22 cellular contexts compared by ENCODE assay signal in genomic region chr11:17554487-17554886, GRCh38. TPM values are rescaled to one million over a fixed set of nuclear protein-coding genes. Genes with fewer than 3 reads are reported as not detected.
DNase-seq lines count a peak whose midpoint lies in the region; ATAC-seq, FAIRE-seq and TF ChIP-seq lines count a peak whose summit lies in the region.
"Had no signal": no experiment of that assay in that cellular context is flagged by ENCODE, and none has a peak within 500 bp of the region (broad histone marks: within the 10 kb centered on the region; RNA-seq: fewer than 3 reads in every experiment).

No MANE protein-coding gene starts in this region.

- H3K27ac ChIP-seq in K562 (ENCODE audit: extremely low read depth, low read depth, low read length): no peak overlapping the region
- H3K27ac ChIP-seq: 22Rv1, HL-60, SJSA1 had no signal

- no peak overlapping the region for H3K4me2 ChIP-seq in K562 (ENCODE audit: insufficient read depth, low read length)

- no peaks in the 10 kb centered on the region for H3K9me1 ChIP-seq in K562 (ENCODE audit: control insufficient read depth, insufficient read depth, low read length)

- H3K27me3 ChIP-seq in BE2C: no peaks in the 10 kb centered on the region
- peaks cover 2 to 37% of the 10 kb centered on the region in 2 experiments; a peak in 2 of 5 replicates for H3K27me3 ChIP-seq in K562 (ENCODE audit: control insufficient read depth in 2 of 2, insufficient read depth in 2 of 2, low read length in 2 of 2)

- FAIRE-seq in K562 (lab: Jason Lieb, UNC): no peak
- FAIRE-seq: H54, HTR-8/SVneo had no signal

- WGBS in K562 (ENCODE audit: insufficient coverage, low coverage, missing lambda C conversion rate): 3% methylated on average over 4 of the region's 4 CpGs

- TF ChIP-seq RAD21 in K562 (CRISPR knock-in tag; conservative IDR thresholded peaks at IDR 0.05 in 1 of 2, IDR thresholded peaks at IDR 0.05 in 1 of 2): no peak

- H3K9ac ChIP-seq in K562 (ENCODE audit: insufficient read depth in 1 of 2, low read depth in 2 of 2, low read length in 2 of 2): no peak overlapping the region

- H3K36me3 ChIP-seq in BE2C (no peaks in the 10 kb centered on the region), K562 (ENCODE audit: control insufficient read depth, insufficient read depth, low read length) (no peaks in the 10 kb centered on the region)
- H3K36me3 ChIP-seq: SJSA1 had no signal

- H3K4me3 ChIP-seq in BE2C (ENCODE audit: low read depth, low read length) (no peak overlapping the region), K562 (no peak overlapping the region)
- H3K4me3 ChIP-seq: SJSA1 had no signal

- TF ChIP-seq CTCF in BE2C (IDR thresholded peaks at IDR 0.05; ENCODE audit: low read depth, low read length) (peak; percentile 7; the same call in 1 of the 2 replicates), K562 (IDR thresholded peaks at IDR 0.05 in 2 of 3, conservative IDR thresholded peaks at IDR 0.05 in 1 of 3; ENCODE audit: insufficient read depth in 2 of 3, low read depth in 1 of 3, low read length in 3 of 3) (0 out of 6 replicates have a peak, but pooled peaks of 1 of the 3 experiments have one; percentile 13)

- H3K4me1 ChIP-seq in BE2C (no peaks in the 10 kb centered on the region), K562 (replicated peaks in 1 of 2; ENCODE audit: control insufficient read depth in 2 of 2, insufficient read depth in 2 of 2, low read length in 2 of 2) (no peaks in the 10 kb centered on the region; a peak in 2 of 5 replicates)
- H3K4me1 ChIP-seq: SJSA1 had no signal

- TF ChIP-seq EP300 in K562 (IDR thresholded peaks at IDR 0.05; ENCODE audit: low read length): no peak

- peaks cover 6% of the 10 kb centered on the region; the same call in 1 of the 2 replicates for H4K20me1 ChIP-seq in K562 (replicated peaks; ENCODE audit: control insufficient read depth, insufficient read depth, low read length)

- H2AFZ ChIP-seq in K562 (ENCODE audit: low read depth, low read length): no peak overlapping the region

- in situ Hi-C loops in K562 (cut with MboI): no loop called here

- peak; percentile 72 for ATAC-seq in K562
- ATAC-seq: CD8-positive, alpha-beta T cell had no signal

- no TSS peak for BruUV-seq in K562 (replicated peaks; lab: Mats Ljungman, UMichigan)

- no peak for TF ChIP-seq POLR2A in K562 (conservative IDR thresholded peaks at IDR 0.05)

- CTCF ChIA-PET in HEK293T (lab: Yijun Ruan, JAX): interaction anchor here (1.1 kb wide), 1 partner anchor 151 kb away, joined by 3 read pairs; no protein-coding TSS in a partner anchor
- CTCF ChIA-PET in K562 (lab: Yijun Ruan, JAX; ENCODE audit: low intra/inter-chr PET ratio): no interaction called here

- DNase-seq in DMS53 (lab: John Stamatoyannopoulos, UW) (peak; percentile 12), DMS53 treated with DMSO at 0.1 percent for 48 hours (lab: John Stamatoyannopoulos, UW; ENCODE audit: unreplicated experiment) (no peak), BE2C (no peak), HEK293T (ENCODE audit: extremely low spot score) (peak; percentile 43), K562 (ENCODE audit: extremely low read depth in 1 of 4, low spot score in 3 of 4) (peak in 2 of 4 experiments; percentile 34 to 42), CD1c-positive myeloid dendritic cell (ENCODE audit: extremely low spot score) (no peak), kidney tubule cell (ENCODE audit: low spot score) (no peak), NCI-H2107 treated with DMSO at 0.1 percent for 48 hours (lab: John Stamatoyannopoulos, UW; ENCODE audit: unreplicated experiment) (no peak)
- DNase-seq: CD8-positive, alpha-beta T cell; KBM-7; MV-4-11; NCI-H1436; NCI-H2029; NCI-H748 treated with DMSO at 0.1 percent for 48 hours had no signal

- no peaks in the 10 kb centered on the region for H3K79me2 ChIP-seq in K562 (ENCODE audit: control insufficient read depth, insufficient read depth, low read length)

- H3K9me3 ChIP-seq in BE2C: no peaks in the 10 kb centered on the region
- no peaks in the 10 kb centered on the region for H3K9me3 ChIP-seq in K562 (replicated peaks; ENCODE audit: control insufficient read depth, insufficient read depth, low read depth, low read length)
- H3K9me3 ChIP-seq: SJSA1 had no signal

- intact Hi-C loops in K562 (cut with micrococcal nuclease): no loop called here

- POLR2A ChIA-PET in HEK293T (lab: Yijun Ruan, JAX) (no interaction called here), K562 (lab: Yijun Ruan, JAX) (interaction anchor here (1.8 kb wide), 1 partner anchor 12 kb away, joined by 3 read pairs; no protein-coding TSS in a partner anchor)

TF ChIP-seq in HEK293T, 16 proteins besides CTCF, POLR2A, EP300 and RAD21:
- TF ChIP-seq PKNOX1 (IDR thresholded peaks at IDR 0.05) (peak; percentile 7; the same call in 1 of the 2 replicates), HDGF (IDR thresholded peaks at IDR 0.05; ENCODE audit: borderline replicate concordance) (no peak), BHLHE40 (IDR thresholded peaks at IDR 0.05; ENCODE audit: borderline replicate concordance) (no peak), ELF4 (IDR thresholded peaks at IDR 0.05) (no peak), FOXM1 (IDR thresholded peaks at IDR 0.05; ENCODE audit: borderline replicate concordance) (no peak), LEF1 (IDR thresholded peaks at IDR 0.05; ENCODE audit: borderline replicate concordance) (no peak)
TF ChIP-seq in HEK293T: peak in this region for 1.

TF ChIP-seq in K562, 482 proteins besides CTCF, POLR2A, EP300 and RAD21:
- TF ChIP-seq GATA2 (CRISPR knock-in tag; IDR thresholded peaks at IDR 0.05) (no peak), NR1H2 (CRISPR knock-in tag; IDR thresholded peaks at IDR 0.05) (no peak), E2F1 (CRISPR knock-in tag; IDR thresholded peaks at IDR 0.05) (no peak), CHD2 (IDR thresholded peaks at IDR 0.05; ENCODE audit: low read depth, low read length) (no peak)

RNA-seq across cellular contexts. Expression of gene OTOG, which starts 7.4 kb away (rescaled TPM):
- not detected for polyA plus RNA-seq in BE2C (2012; ENCODE audit: insufficient read depth, insufficient read length, low read depth)
- not detected in 2 replicates for total RNA-seq in K562 (2011; cell fraction: chromatin; rRNA removed; ENCODE audit: low replicate concordance)
- total RNA-seq in K562 (2011; cell fraction: nucleolus; rRNA removed): not detected in 2 replicates
- total RNA-seq in K562 (2011; cell fraction: nucleoplasm; rRNA removed): not detected in 2 replicates
- not detected in 2 replicates for total RNA-seq in K562 (2014; rRNA removed)
- total RNA-seq in K562 (2014; rRNA removed; fragmentation: Illumina TruSeq; extraction: Trizol): not detected in 2 replicates
- total RNA-seq in K562 (2015; rRNA removed; fragmentation: Illumina TruSeq; extraction: Trizol): not detected in 2 replicates
- total RNA-seq in K562 (2021): not detected in 2 replicates
- polyA plus RNA-seq in K562 (2011; rRNA removed): not detected in 2 replicates
- polyA plus RNA-seq in K562 (2011; cell fraction: cytosol; rRNA removed): not detected in 2 replicates
- polyA plus RNA-seq in K562 (2011; cell fraction: nucleus; rRNA removed): not detected in 2 replicates
- 0.07 TPM in 1 of 2 replicates, not detected in the other for polyA plus RNA-seq in K562 (2012)
- polyA plus RNA-seq in K562 (2014; fragmentation: Illumina TruSeq; extraction: Trizol): not detected in 2 replicates
- polyA plus RNA-seq in K562 (2014; fragmentation: Nextera tagmentation; extraction: Ambion mirVana): not detected
- polyA plus RNA-seq in K562 (2014; rRNA removed): not detected in 2 replicates
- not detected in 2 replicates for polyA minus RNA-seq in K562 (2011; rRNA and poly(A)+ RNA removed)
- polyA minus RNA-seq in K562 (2011; cell fraction: cytosol; rRNA and poly(A)+ RNA removed): not detected in 2 replicates
- polyA minus RNA-seq in K562 (2011; cell fraction: nucleus; rRNA and poly(A)+ RNA removed): not detected in 2 replicates
- total RNA-seq: CD8-positive, alpha-beta T cell; Daoy; NCI-H460; SJSA1 had no signal
- polyA plus RNA-seq: BJ had no signal

RNA-seq across cellular contexts. Expression of gene USH1C, which starts 10.3 kb away (rescaled TPM):
- not detected for polyA plus RNA-seq in BE2C (2012; ENCODE audit: insufficient read depth, insufficient read length, low read depth)
- 0.14 TPM in 1 of 2 replicates, not detected in the other for total RNA-seq in K562 (2011; cell fraction: chromatin; rRNA removed; ENCODE audit: low replicate concordance)
- total RNA-seq in K562 (2011; cell fraction: nucleolus; rRNA removed): not detected in 2 replicates
- total RNA-seq in K562 (2011; cell fraction: nucleoplasm; rRNA removed): not detected in 2 replicates
- total RNA-seq in K562 (2014; rRNA removed) (not detected in 2 replicates), K562 (2014; rRNA removed; fragmentation: Illumina TruSeq; extraction: Trizol) (not detected in 2 replicates), K562 (2015; rRNA removed; fragmentation: Illumina TruSeq; extraction: Trizol) (not detected in 2 replicates), K562 (2021) (not detected in 2 replicates)
- polyA plus RNA-seq in K562 (2011; rRNA removed) (not detected in 2 replicates), K562 (2014; fragmentation: Illumina TruSeq; extraction: Trizol) (not detected in 2 replicates), K562 (2014; fragmentation: Nextera tagmentation; extraction: Ambion mirVana) (not detected), K562 (2014; rRNA removed) (0.04 TPM in 1 of 2 replicates, not detected in the other)
- not detected in 2 replicates for polyA plus RNA-seq in K562 (2011; cell fraction: cytosol; rRNA removed)
- not detected in 2 replicates for polyA plus RNA-seq in K562 (2011; cell fraction: nucleus; rRNA removed)
- not detected in 2 replicates for polyA plus RNA-seq in K562 (2012)
- polyA minus RNA-seq in K562 (2011; rRNA and poly(A)+ RNA removed): not detected in 2 replicates
- not detected in 2 replicates for polyA minus RNA-seq in K562 (2011; cell fraction: cytosol; rRNA and poly(A)+ RNA removed)
- polyA minus RNA-seq in K562 (2011; cell fraction: nucleus; rRNA and poly(A)+ RNA removed): not detected in 2 replicates
- total RNA-seq: CD8-positive, alpha-beta T cell; Daoy; SJSA1 had no signal
- polyA plus RNA-seq: BJ had no signal

Comparison
In these comparisons a context has a peak if more than half of its experiments do, and no peak if none do; other contexts are left out.
1. DNase-seq: peak in DMS53 (single experiment) and HEK293T (single experiment); none in DMS53 treated with DMSO at 0.1 percent for 48 hours (single experiment), BE2C (single experiment), CD1c-positive myeloid dendritic cell (single experiment), kidney tubule cell (single experiment) and NCI-H2107 treated with DMSO at 0.1 percent for 48 hours (single experiment).